In the genomic region with DNA sequence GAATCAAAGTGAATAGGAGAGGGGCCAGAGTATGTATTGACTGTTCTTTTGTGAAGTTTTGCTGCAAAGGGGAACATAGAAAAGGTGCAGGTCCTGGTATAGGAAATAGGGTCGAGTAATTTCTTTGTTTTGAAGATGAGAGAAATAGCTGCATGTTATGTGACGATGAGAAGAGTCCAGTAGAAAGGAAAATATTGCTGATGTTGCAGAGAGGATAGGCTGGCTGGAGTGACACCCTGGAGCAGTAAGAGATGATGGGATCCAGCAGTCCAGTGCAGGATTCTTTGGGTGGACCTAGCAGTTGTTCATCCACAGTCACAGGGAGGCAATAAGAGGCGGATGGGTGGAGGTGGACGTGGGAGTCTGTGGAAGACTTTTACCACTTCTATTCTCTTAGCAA, we compare ENCODE assay signal across 20 cellular contexts. TPM values are rescaled to one million over a fixed set of nuclear protein-coding genes. Genes with fewer than 3 reads are reported as not detected.
DNase-seq lines count a peak whose midpoint lies in the region; ATAC-seq lines count a peak whose summit lies in the region.
"Had no signal": no experiment of that assay in that cellular context is flagged by ENCODE, and none has a peak within 500 bp of the region (broad histone marks: within the 10 kb centered on the region; RNA-seq: fewer than 3 reads in every experiment).

No MANE protein-coding gene starts in this region.

- intact Hi-C loops in naive thymus-derived CD4-positive, alpha-beta T cell (cut with micrococcal nuclease) = loop anchor here (5.0 to 10.0 kb wide), 2 partner anchors 617 to 624 kb away; a partner anchor contains a TSS

- peaks cover 0 to 13% of the 10 kb centered on the region in 2 donors for H3K4me1 ChIP-seq in naive thymus-derived CD4-positive, alpha-beta T cell (ENCODE audit: control insufficient read depth in 2 of 2, insufficient read depth in 2 of 2, low read length in 2 of 2)

- no peaks in the 10 kb centered on the region for H3K27me3 ChIP-seq in naive thymus-derived CD4-positive, alpha-beta T cell (ENCODE audit: control insufficient read depth in 2 of 2, insufficient read depth in 2 of 2, low read length in 2 of 2)
- H3K27me3 ChIP-seq: pancreas, tibial nerve had no signal

- peaks cover 7% of the 10 kb centered on the region for H3K36me3 Mint-ChIP-seq in T-helper 1 cell treated with Interleukin-12 subunit alpha and Interleukin-12 subunit beta and Interleukin-4 antibody, amounts not matched to agents 30 μg/mL and 1 μg/mL, for 36 hours (ENCODE audit: low read depth)
- peaks cover 0 to 11% (median 7%) of the 10 kb centered on the region in 5 donors for H3K36me3 Mint-ChIP-seq in naive thymus-derived CD4-positive, alpha-beta T cell

- H3K27me3 Mint-ChIP-seq in T-helper 1 cell treated with Interleukin-12 subunit alpha and Interleukin-12 subunit beta and Interleukin-4 antibody, amounts not matched to agents 30 μg/mL and 1 μg/mL, for 36 hours (ENCODE audit: low read depth) = peaks cover 8% of the 10 kb centered on the region
- peaks cover 11% of the 10 kb centered on the region for H3K27me3 Mint-ChIP-seq in stimulated activated naive CD8-positive, alpha-beta T cell treated with anti-CD3 and anti-CD28 coated beads, Interleukin-15, amount 100 ng/mL, for 72 hours
- H3K27me3 Mint-ChIP-seq in naive thymus-derived CD4-positive, alpha-beta T cell = peaks cover 6 to 18% (median 13%) of the 10 kb centered on the region in 5 donors

- no peaks in the 10 kb centered on the region for H3K9me3 ChIP-seq in naive thymus-derived CD4-positive, alpha-beta T cell (ENCODE audit: control insufficient read depth in 2 of 3, low read length in 3 of 3)
- H3K9me3 ChIP-seq: left ventricle myocardium inferior, pancreas, SK-N-SH, tibial nerve had no signal

- peak overlapping the region; percentile 99 for H3K4me3 Mint-ChIP-seq in T-helper 1 cell treated with Interleukin-12 subunit alpha and Interleukin-12 subunit beta and Interleukin-4 antibody, amounts not matched to agents 30 μg/mL and 1 μg/mL, for 36 hours
- H3K4me3 Mint-ChIP-seq in stimulated activated naive CD8-positive, alpha-beta T cell treated with anti-CD3 and anti-CD28 coated beads, Interleukin-15, amount 100 ng/mL, for 72 hours = peak overlapping the region; percentile 6 to 87
- peak overlapping the region; percentile 0 to 100 (median 96) for H3K4me3 Mint-ChIP-seq in naive thymus-derived CD4-positive, alpha-beta T cell

- DNase-seq in T-helper 1 cell (no peak), NCI-H1417 (lab: John Stamatoyannopoulos, UW) (no peak), DMS53 (lab: John Stamatoyannopoulos, UW) (no peak)
- DNase-seq in stimulated activated naive CD8-positive, alpha-beta T cell treated with anti-CD3 and anti-CD28 coated beads, Interleukin-15, amount 100 ng/mL, for 72 hours = no peak
- DNase-seq in stimulated activated naive CD8-positive, alpha-beta T cell treated with anti-CD3 and anti-CD28 coated beads, Interleukin-15, Interleukin-2, amounts not matched to agents 100 U/mL and 50 U/mL, for 24 hours = no peak
- DNase-seq in naive thymus-derived CD4-positive, alpha-beta T cell = no peak
- no peak for DNase-seq in NK-92 treated with Interleukin-12 subunit alpha and Interleukin-12 subunit beta, amount 100 ng/mL, for 24 hours (lab: John Stamatoyannopoulos, UW)
- DNase-seq: activated CD4-positive, alpha-beta T cell treated with anti-CD3 and anti-CD28 coated beads, Interleukin-2, amount 50 U/mL, for 1 hour; anterior cingulate cortex; effector CD8-positive, alpha-beta T cell; left ventricle myocardium inferior; NCI-H1092; NCI-H510A; pancreas; SK-N-SH; stimulated activated naive CD4-positive, alpha-beta T cell had no signal

- peak overlapping the region; percentile 16 for H3K27ac Mint-ChIP-seq in T-helper 1 cell treated with Interleukin-12 subunit alpha and Interleukin-12 subunit beta and Interleukin-4 antibody, amounts not matched to agents 30 μg/mL and 1 μg/mL, for 36 hours
- peak overlapping the region; percentile 3 to 30 for H3K27ac Mint-ChIP-seq in stimulated activated naive CD8-positive, alpha-beta T cell treated with anti-CD3 and anti-CD28 coated beads, Interleukin-15, amount 100 ng/mL, for 72 hours
- H3K27ac Mint-ChIP-seq in naive thymus-derived CD4-positive, alpha-beta T cell = peak overlapping the region in 7 of 9 donors; percentile 42 to 94 (median 88)

- CTCF ChIA-PET in naive thymus-derived CD4-positive, alpha-beta T cell (lab: Charles Lee) = no interaction called here

- no peaks in the 10 kb centered on the region for H3K4me1 Mint-ChIP-seq in T-helper 1 cell treated with Interleukin-12 subunit alpha and Interleukin-12 subunit beta and Interleukin-4 antibody, amounts not matched to agents 30 μg/mL and 1 μg/mL, for 36 hours (ENCODE audit: low read depth)
- H3K4me1 Mint-ChIP-seq in stimulated activated naive CD8-positive, alpha-beta T cell treated with anti-CD3 and anti-CD28 coated beads, Interleukin-15, amount 100 ng/mL, for 72 hours = peaks cover 14% of the 10 kb centered on the region
- H3K4me1 Mint-ChIP-seq in naive thymus-derived CD4-positive, alpha-beta T cell = peaks cover 5 to 53% (median 37%) of the 10 kb centered on the region in 7 donors

- no peak overlapping the region for H3K27ac ChIP-seq in naive thymus-derived CD4-positive, alpha-beta T cell (ENCODE audit: low read depth, low read length)
- H3K27ac ChIP-seq: 22Rv1, left ventricle myocardium inferior, pancreas, tibial nerve had no signal

- H3K4me3 ChIP-seq in naive thymus-derived CD4-positive, alpha-beta T cell (ENCODE audit: low read length) = no peak overlapping the region
- H3K4me3 ChIP-seq: left ventricle myocardium inferior, pancreas, tibial nerve had no signal

- no peak for ATAC-seq in stimulated activated naive CD8-positive, alpha-beta T cell treated with anti-CD3 and anti-CD28 coated beads, Interleukin-15, amount 100 ng/mL, for 72 hours
- ATAC-seq in stimulated activated naive CD8-positive, alpha-beta T cell treated with anti-CD3 and anti-CD28 coated beads, Interleukin-15, Interleukin-2, amounts not matched to agents 100 U/mL and 50 U/mL, for 24 hours = no peak
- no peak for ATAC-seq in naive thymus-derived CD4-positive, alpha-beta T cell
- ATAC-seq: pancreas, sciatic nerve had no signal

- H3K9me3 Mint-ChIP-seq in T-helper 1 cell treated with Interleukin-12 subunit alpha and Interleukin-12 subunit beta and Interleukin-4 antibody, amounts not matched to agents 30 μg/mL and 1 μg/mL, for 36 hours = peaks cover 5% of the 10 kb centered on the region
- H3K9me3 Mint-ChIP-seq in stimulated activated naive CD8-positive, alpha-beta T cell treated with anti-CD3 and anti-CD28 coated beads, Interleukin-15, amount 100 ng/mL, for 72 hours = peaks cover 0 to 5% of the 10 kb centered on the region in 2 donors
- H3K9me3 Mint-ChIP-seq in naive thymus-derived CD4-positive, alpha-beta T cell = peaks cover 0 to 6% (median 0%) of the 10 kb centered on the region in 11 donors

- peaks cover 0 to 6% (median under 1%) of the 10 kb centered on the region in 3 experiments for H3K36me3 ChIP-seq in naive thymus-derived CD4-positive, alpha-beta T cell (ENCODE audit: control insufficient read depth in 2 of 3, insufficient read depth in 3 of 3, low read length in 3 of 3)

- POLR2A ChIA-PET in naive thymus-derived CD4-positive, alpha-beta T cell (lab: Charles Lee) = no interaction called here

RNA-seq across cellular contexts. Expression of a gene that starts 2.1 kb away (rescaled TPM):
- total RNA-seq in naive thymus-derived CD4-positive, alpha-beta T cell = 10 to 100 TPM in 4 of 5 experiments, 1 to 10 TPM in 1; 9.7 to 20.0 (median 16.9) TPM
- polyA plus RNA-seq in naive thymus-derived CD4-positive, alpha-beta T cell = 10 to 100 TPM; 12.0 to 20.7 TPM

Comparison
In these comparisons a context has a peak if more than half of its experiments do, and no peak if none do; other contexts are left out.
1. H3K27ac Mint-ChIP-seq: peak in every context shown above with its lines; median percentile 88 in naive thymus-derived CD4-positive, alpha-beta T cell; 16 in stimulated activated naive CD8-positive, alpha-beta T cell treated with anti-CD3 and anti-CD28 coated beads, Interleukin-15, amount 100 ng/mL, for 72 hours; 16 in T-helper 1 cell treated with Interleukin-12 subunit alpha and Interleukin-12 subunit beta and Interleukin-4 antibody, amounts not matched to agents 30 μg/mL and 1 μg/mL, for 36 hours.
2. H3K4me3 Mint-ChIP-seq: peak in every context shown above with its lines; median percentile 99 in T-helper 1 cell treated with Interleukin-12 subunit alpha and Interleukin-12 subunit beta and Interleukin-4 antibody, amounts not matched to agents 30 μg/mL and 1 μg/mL, for 36 hours; 96 in naive thymus-derived CD4-positive, alpha-beta T cell; 46 in stimulated activated naive CD8-positive, alpha-beta T cell treated with anti-CD3 and anti-CD28 coated beads, Interleukin-15, amount 100 ng/mL, for 72 hours.